26 cellular contexts compared by ENCODE assay signal in genomic region chr15:55615445-55615844, GRCh38. TPM values are rescaled to one million over a fixed set of nuclear protein-coding genes. Genes with fewer than 3 reads are reported as not detected.
"Had no signal": no experiment of that assay in that cellular context is flagged by ENCODE, and none has a peak within 500 bp of the region (broad histone marks: within the 10 kb centered on the region; RNA-seq: fewer than 3 reads in every experiment).

No MANE protein-coding gene starts in this region.

- H3K4me2 ChIP-seq: neural progenitor cell had no signal

- H3K4me1 Mint-ChIP-seq: immature natural killer cell; naive thymus-derived CD8-positive, alpha-beta T cell; nephron; stimulated activated memory B cell treated with anti-CD40 and anti-IgM and Interleukin-4, amounts not matched to agents 10 μg/mL and 1 μg/mL and 100 μg/mL, for 72 hours; stimulated activated naive CD8-positive, alpha-beta T cell treated with anti-CD3 and anti-CD28 coated beads, Interleukin-15, amount 100 ng/mL, for 72 hours had no signal

- H3K36me3 Mint-ChIP-seq: immature natural killer cell; naive thymus-derived CD8-positive, alpha-beta T cell; stimulated activated memory B cell treated with anti-CD40 and anti-IgM and Interleukin-4, amounts not matched to agents 10 μg/mL and 1 μg/mL and 100 μg/mL, for 72 hours had no signal

- FAIRE-seq: islet of Langerhans, small intestine had no signal

- H3K9ac ChIP-seq: neural progenitor cell had no signal

- DNase-seq: heart right ventricle; hippocampal formation; immature natural killer cell; lower lobe of right lung; mammary epithelial cell; mesenchymal stem cell; naive thymus-derived CD8-positive, alpha-beta T cell; ovary; retina; right cardiac atrium; sigmoid colon; small intestine; spleen; stimulated activated CD4-positive, alpha-beta T cell treated with anti-CD3 and anti-CD28 coated beads, Interleukin-4, amount 100 ng/mL, for 24 hours; stimulated activated naive CD4-positive, alpha-beta T cell treated with Interleukin-2 at 50 U/mL for 16 hours; stimulated activated naive CD8-positive, alpha-beta T cell treated with anti-CD3 and anti-CD28 coated beads, Interleukin-15, amount 100 ng/mL, for 72 hours; substantia nigra; transverse colon; upper lobe of left lung had no signal

- H3K27me3 ChIP-seq: heart right ventricle, neural progenitor cell, ovary, sigmoid colon, transverse colon, upper lobe of left lung, vagina had no signal

- H3K27ac ChIP-seq: heart right ventricle, lower lobe of right lung, ovary, prostate gland, sigmoid colon, spleen, transverse colon, upper lobe of left lung, vagina had no signal

- H3K4me1 ChIP-seq: heart right ventricle, lower lobe of right lung, prostate gland, sigmoid colon, spleen, transverse colon, upper lobe of left lung, vagina had no signal

- H3K36me3 ChIP-seq: ovary, prostate gland, sigmoid colon, spleen, transverse colon, upper lobe of left lung, vagina had no signal

- H3K27ac Mint-ChIP-seq: immature natural killer cell; nephron; neural progenitor cell; stimulated activated memory B cell treated with anti-CD40 and anti-IgM and Interleukin-4, amounts not matched to agents 10 μg/mL and 1 μg/mL and 100 μg/mL, for 72 hours; stimulated activated naive CD8-positive, alpha-beta T cell treated with anti-CD3 and anti-CD28 coated beads, Interleukin-15, amount 100 ng/mL, for 72 hours had no signal

- H3K9me3 Mint-ChIP-seq: immature natural killer cell; naive thymus-derived CD8-positive, alpha-beta T cell; stimulated activated memory B cell treated with anti-CD40 and anti-IgM and Interleukin-4, amounts not matched to agents 10 μg/mL and 1 μg/mL and 100 μg/mL, for 72 hours had no signal

- H3K9me3 ChIP-seq: heart right ventricle, lower lobe of right lung, ovary, prostate gland, sigmoid colon, spleen, transverse colon, upper lobe of left lung, vagina had no signal

- H3K4me3 ChIP-seq: heart right ventricle, lower lobe of right lung, neural progenitor cell, ovary, prostate gland, sigmoid colon, spleen, transverse colon, upper lobe of left lung, vagina had no signal

- H2AFZ ChIP-seq: neural progenitor cell had no signal

- ATAC-seq: heart right ventricle; left lobe of liver; lower lobe of right lung; naive thymus-derived CD8-positive, alpha-beta T cell; right cardiac atrium; stimulated activated memory B cell treated with anti-CD40 and anti-IgM and Interleukin-4, amounts not matched to agents 10 μg/mL and 1 μg/mL and 100 μg/mL, for 72 hours; stimulated activated naive CD8-positive, alpha-beta T cell treated with anti-CD3 and anti-CD28 coated beads, Interleukin-15, amount 100 ng/mL, for 72 hours had no signal

- H3K4me3 Mint-ChIP-seq: immature natural killer cell; naive thymus-derived CD8-positive, alpha-beta T cell; nephron; neural progenitor cell; stimulated activated memory B cell treated with anti-CD40 and anti-IgM and Interleukin-4, amounts not matched to agents 10 μg/mL and 1 μg/mL and 100 μg/mL, for 72 hours; stimulated activated naive CD8-positive, alpha-beta T cell treated with anti-CD3 and anti-CD28 coated beads, Interleukin-15, amount 100 ng/mL, for 72 hours had no signal

RNA-seq across cellular contexts. Expression of gene PYGO1, which starts 27.3 kb away (rescaled TPM):
- total RNA-seq: naive thymus-derived CD8-positive, alpha-beta T cell had no signal
- polyA plus RNA-seq: immature natural killer cell; naive thymus-derived CD8-positive, alpha-beta T cell had no signal
